1 cellular context compared by ENCODE assay signal in the genomic region with DNA sequence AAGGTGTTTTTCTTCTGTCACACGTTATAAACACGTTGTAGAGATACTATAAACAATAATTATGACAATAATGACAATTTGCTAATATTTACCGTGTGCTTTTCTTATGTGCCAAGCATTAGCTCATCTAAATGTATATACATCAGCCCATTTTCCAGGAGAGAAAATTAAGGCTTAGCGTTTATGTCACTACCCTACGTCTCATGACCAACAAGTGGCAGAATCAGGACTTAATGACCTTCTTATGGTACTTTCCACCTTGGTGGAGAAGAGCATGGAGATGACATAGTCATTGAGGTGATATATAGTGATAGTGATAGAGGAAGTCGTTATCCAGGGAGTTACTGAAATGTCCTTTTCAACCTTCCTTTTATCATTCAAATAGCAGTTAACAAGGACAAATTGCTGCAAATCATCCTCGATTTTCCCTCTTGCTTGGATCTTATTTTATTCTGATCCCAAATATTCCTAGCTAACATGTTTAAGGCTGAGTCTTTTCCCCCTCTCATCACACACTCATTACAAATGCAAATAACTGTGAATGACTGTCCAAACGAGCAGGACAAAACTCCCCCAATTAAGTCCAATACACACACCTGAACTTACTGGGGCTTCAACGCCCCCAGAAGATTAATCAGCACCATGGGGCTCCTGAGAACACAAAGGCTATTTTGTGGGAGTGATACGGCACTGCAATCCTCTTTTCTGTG.
A peak's percentile ranks its signal among the peaks of the same experiment; 100 is the strongest.
TF ChIP-seq lines count a peak whose summit lies in the region.

No MANE protein-coding gene starts in this region.

TF ChIP-seq in H1, 55 proteins besides CTCF, POLR2A, EP300 and RAD21:
- no peak for TF ChIP-seq SIX5 (IDR thresholded peaks at IDR 0.05; ENCODE audit: low read depth, low read length)
- TF ChIP-seq BRCA1 (IDR thresholded peaks at IDR 0.05; ENCODE audit: low read depth, low read length), result no peak
- TF ChIP-seq KDM1A (IDR thresholded peaks at IDR 0.05; ENCODE audit: borderline replicate concordance, low read length), result 0 out of 2 replicates have a peak, but pooled peaks have one; percentile 55
- no peak for TF ChIP-seq SAP30 (IDR thresholded peaks at IDR 0.05; ENCODE audit: insufficient read depth, insufficient replicate concordance, low read length)
- no peak for TF ChIP-seq SIRT6 (IDR thresholded peaks at IDR 0.05; ENCODE audit: low read length)
- 0 out of 4 replicates have a peak, but pooled peaks of 1 of the 2 experiments have one; percentile 40 for TF ChIP-seq HDAC2 (IDR thresholded peaks at IDR 0.05; ENCODE audit: borderline replicate concordance in 1 of 2, low read depth in 2 of 2, low read length in 2 of 2)
